In genomic region chr10:77877461-77878344, GRCh38 we compare ENCODE assay signal across 8 cellular contexts. TPM values are rescaled to one million over a fixed set of nuclear protein-coding genes. Genes with fewer than 3 reads are reported as not detected.
A peak's percentile ranks its signal among the peaks of the same experiment; 100 is the strongest.
DNase-seq lines count a peak whose midpoint lies in the region; ATAC-seq and TF ChIP-seq lines count a peak whose summit lies in the region.

No MANE protein-coding gene starts in this region.

- POLR2A ChIA-PET in activated CD8-positive, alpha-beta T cell treated with anti-CD3 and anti-CD28 coated beads for 36 hours (lab: Charles Lee): interaction anchor here (0.5 kb wide), 1 partner anchor 151 kb away, joined by 3 read pairs; no protein-coding TSS in a partner anchor

- no peaks in the 10 kb centered on the region for H3K36me3 ChIP-seq in gastroesophageal sphincter
- H3K36me3 ChIP-seq in psoas muscle (ENCODE audit: insufficient read depth in 1 of 2, low read depth in 1 of 2): no peaks in the 10 kb centered on the region

- peak overlapping the region; percentile 65 for H3K27ac Mint-ChIP-seq in activated CD8-positive, alpha-beta T cell treated with anti-CD3 and anti-CD28 coated beads for 36 hours

- TF ChIP-seq EP300 in gastroesophageal sphincter (IDR thresholded peaks at IDR 0.05): peak; percentile 48

- H3K27me3 ChIP-seq in gastroesophageal sphincter: no peaks in the 10 kb centered on the region
- no peaks in the 10 kb centered on the region for H3K27me3 ChIP-seq in psoas muscle (ENCODE audit: insufficient read depth in 3 of 3, low read length in 2 of 3)

- peaks cover 27% of the 10 kb centered on the region for H3K4me1 Mint-ChIP-seq in activated CD8-positive, alpha-beta T cell treated with anti-CD3 and anti-CD28 coated beads for 36 hours (ENCODE audit: low read depth)

- H3K4me3 Mint-ChIP-seq in activated CD8-positive, alpha-beta T cell treated with anti-CD3 and anti-CD28 coated beads for 36 hours: no peak overlapping the region

- H3K9me3 ChIP-seq in gastroesophageal sphincter (no peaks in the 10 kb centered on the region), psoas muscle (no peaks in the 10 kb centered on the region)

- TF ChIP-seq CTCF in activated CD8-positive, alpha-beta T cell treated with anti-CD3 and anti-CD28 coated beads for 36 hours (IDR thresholded peaks at IDR 0.05): no peak
- no peak for TF ChIP-seq CTCF in gastroesophageal sphincter (IDR thresholded peaks at IDR 0.05)
- TF ChIP-seq CTCF in psoas muscle (IDR thresholded peaks at IDR 0.05): no peak

- H3K27me3 Mint-ChIP-seq in activated CD8-positive, alpha-beta T cell treated with anti-CD3 and anti-CD28 coated beads for 36 hours: no peaks in the 10 kb centered on the region

- WGBS in gastroesophageal sphincter (ENCODE audit: low coverage in 1 of 2), 2 donors: 17% methylated on average over 6 of the region's 15 CpGs; no CpG with 5 or more reads in 1 of the 2 donors
- 17 to 36% (median 26%) methylated on average over 15 of the region's 15 CpGs for WGBS in psoas muscle, 3 donors

- H3K36me3 Mint-ChIP-seq in activated CD8-positive, alpha-beta T cell treated with anti-CD3 and anti-CD28 coated beads for 36 hours (ENCODE audit: low read depth): no peaks in the 10 kb centered on the region

- CTCF ChIA-PET in activated CD8-positive, alpha-beta T cell treated with anti-CD3 and anti-CD28 coated beads for 36 hours (lab: Charles Lee): no interaction called here

- ATAC-seq in HG03575 (IDR thresholded peaks at IDR 0.05; ENCODE audit: extremely low read depth, insufficient number of reproducible peaks, low FRiP score, unreplicated experiment): peak; percentile 38
- ATAC-seq in activated CD8-positive, alpha-beta T cell treated with anti-CD3 and anti-CD28 coated beads for 36 hours: peak; percentile 57
- ATAC-seq in gastroesophageal sphincter: peak; percentile 80
- ATAC-seq in psoas muscle: peak; percentile 72 to 83 (median 80)

- peak overlapping the region in 3 of 4 donors; percentile 73 to 93 (median 83) for H3K27ac ChIP-seq in gastroesophageal sphincter
- H3K27ac ChIP-seq in psoas muscle: peak overlapping the region; percentile 68

- H3K9me3 Mint-ChIP-seq in activated CD8-positive, alpha-beta T cell treated with anti-CD3 and anti-CD28 coated beads for 36 hours: no peaks in the 10 kb centered on the region

- H3K4me3 ChIP-seq in gastroesophageal sphincter: peak overlapping the region in 1 of 2 donors; percentile 1
- no peak overlapping the region for H3K4me3 ChIP-seq in psoas muscle

- H3K4me1 ChIP-seq in gastroesophageal sphincter: peaks cover 0 to 96% (median 29%) of the 10 kb centered on the region in 3 donors
- H3K4me1 ChIP-seq in psoas muscle: peaks cover 60% of the 10 kb centered on the region

- no peak for TF ChIP-seq POLR2A in gastroesophageal sphincter (IDR thresholded peaks at IDR 0.05)

- peak; percentile 5 for DNase-seq in stimulated activated CD4-positive, alpha-beta T cell treated with anti-CD3 and anti-CD28 coated beads, Interleukin-4, amount 100 ng/mL, for 24 hours
- DNase-seq in stimulated activated CD4-positive, alpha-beta T cell treated with anti-CD3 and anti-CD28 coated beads, Interleukin-12 subunit alpha, Interleukin-12 subunit beta, amount 100 ng/mL, for 4 hours: no peak
- DNase-seq in activated CD8-positive, alpha-beta T cell treated with anti-CD3 and anti-CD28 coated beads for 36 hours: peak; percentile 65
- peak; percentile 64 to 82 for DNase-seq in psoas muscle
- no peak for DNase-seq in medulla oblongata (ENCODE audit: extremely low spot score)
- DNase-seq in activated CD4-positive, CD25-positive, alpha-beta regulatory T cell treated with anti-CD3 and anti-CD28 coated beads, Interleukin-2, amount 50 U/mL, for 72 hours: no peak

- intact Hi-C loops in activated CD8-positive, alpha-beta T cell treated with anti-CD3 and anti-CD28 coated beads for 36 hours (cut with micrococcal nuclease): no loop called here
- intact Hi-C loops in psoas muscle (cut with DNase I): no loop called here

RNA-seq across cellular contexts. Expression of gene DLG5, which starts 48.9 kb away (rescaled TPM):
- total RNA-seq in activated CD8-positive, alpha-beta T cell treated with anti-CD3 and anti-CD28 coated beads for 36 hours: 1 to 10 TPM; 2.7 to 4.8 TPM
- total RNA-seq in gastroesophageal sphincter: 100 to 1,000 TPM in 1 of 4 donors, 10 to 100 TPM in 3; 52.0 to 127 (median 56.3) TPM
- 10 to 100 TPM; 36.9 to 62.9 (median 39.9) TPM for total RNA-seq in psoas muscle
- 10 to 100 TPM; 10.2 to 18.3 (median 12.7) TPM for polyA plus RNA-seq in psoas muscle

Comparison
In these comparisons a context has a peak if more than half of its experiments do, and no peak if none do; other contexts are left out.
1. DNase-seq: peak in stimulated activated CD4-positive, alpha-beta T cell treated with anti-CD3 and anti-CD28 coated beads, Interleukin-4, amount 100 ng/mL, for 24 hours (single experiment), activated CD8-positive, alpha-beta T cell treated with anti-CD3 and anti-CD28 coated beads for 36 hours (single experiment) and psoas muscle (2 of 2); none in stimulated activated CD4-positive, alpha-beta T cell treated with anti-CD3 and anti-CD28 coated beads, Interleukin-12 subunit alpha, Interleukin-12 subunit beta, amount 100 ng/mL, for 4 hours (single experiment), medulla oblongata (single experiment) and activated CD4-positive, CD25-positive, alpha-beta regulatory T cell treated with anti-CD3 and anti-CD28 coated beads, Interleukin-2, amount 50 U/mL, for 72 hours (single experiment).
2. RNA of gene DLG5, which starts 48.9 kb away (total RNA-seq): 52.0 to 127 TPM in gastroesophageal sphincter and 36.9 to 62.9 TPM in psoas muscle; 2.7 to 4.8 TPM in activated CD8-positive, alpha-beta T cell treated with anti-CD3 and anti-CD28 coated beads for 36 hours; every median in the first group is over 4 times any median in the second.
3. Peak in every context shown above with its lines, with median percentiles within 50 percentile points of each other: ATAC-seq.